9 cellular contexts compared by ENCODE assay signal in genomic region chr13:84574851-84575250, GRCh38.
DNase-seq lines count a peak whose midpoint lies in the region; ATAC-seq, FAIRE-seq and TF ChIP-seq lines count a peak whose summit lies in the region.
"Had no signal": no experiment of that assay in that cellular context is flagged by ENCODE, and none has a peak within 500 bp of the region (broad histone marks: within the 10 kb centered on the region; RNA-seq: fewer than 3 reads in every experiment).

No MANE protein-coding gene starts in this region.

- CTCF ChIA-PET in CD4-positive, alpha-beta T cell (lab: Charles Lee) = no interaction called here

- no peaks in the 10 kb centered on the region for H3K9me3 ChIP-seq in pancreas
- H3K9me3 ChIP-seq in CD4-positive, alpha-beta T cell (ENCODE audit: control insufficient read depth, low read length) = no peaks in the 10 kb centered on the region

- H3K36me3 ChIP-seq in pancreas = no peaks in the 10 kb centered on the region

- H3K36me3 Mint-ChIP-seq in CD4-positive, alpha-beta T cell (ENCODE audit: low read depth) = no peaks in the 10 kb centered on the region

- H3K4me1 ChIP-seq in pancreas = no peaks in the 10 kb centered on the region

- no peaks in the 10 kb centered on the region for H3K4me1 Mint-ChIP-seq in CD4-positive, alpha-beta T cell (ENCODE audit: low read depth)

- intact Hi-C loops in pancreas (cut with DNase I) = no loop called here
- intact Hi-C loops in CD4-positive, alpha-beta T cell (cut with DNase I, micrococcal nuclease) = no loop called here

- H3K9me3 Mint-ChIP-seq in CD4-positive, alpha-beta T cell = no peaks in the 10 kb centered on the region

- peak in 2 of 4 donors; percentile 50 to 54 for ATAC-seq in pancreas
- ATAC-seq in GM18870 (IDR thresholded peaks at IDR 0.05; ENCODE audit: unreplicated experiment) = no peak
- no peak for ATAC-seq in CD4-positive, alpha-beta T cell (ENCODE audit: poor library complexity)
- no peak for ATAC-seq in esophagus mucosa

- no peak overlapping the region for H3K27ac Mint-ChIP-seq in CD4-positive, alpha-beta T cell

- no peak overlapping the region for H3K27ac ChIP-seq in pancreas
- no peak overlapping the region for H3K27ac ChIP-seq in CD4-positive, alpha-beta T cell (ENCODE audit: low read depth, low read length)

- POLR2A ChIA-PET in CD4-positive, alpha-beta T cell (lab: Charles Lee) = no interaction called here

- DNase-seq in DMS153 treated with DMSO at 0.1 percent for 48 hours (lab: John Stamatoyannopoulos, UW; ENCODE audit: unreplicated experiment) (peak; percentile 24), DMS153 (lab: John Stamatoyannopoulos, UW) (no peak), NCI-H460 (ENCODE audit: extremely low read depth, low read depth) (peak; percentile 1), dedifferentiated amniotic fluid mesenchymal stem cell (ENCODE audit: extremely low spot score) (peak; percentile 54), pancreas (no peak)
- no peak for DNase-seq in CD4-positive, alpha-beta T cell
- DNase-seq: activated T-cell treated with anti-CD3 and anti-CD28 coated beads, Interleukin-2, amount 50 U/mL, for 1 hour had no signal

- H3K4me3 Mint-ChIP-seq in CD4-positive, alpha-beta T cell = no peak overlapping the region

- H3K27me3 Mint-ChIP-seq in CD4-positive, alpha-beta T cell = no peaks in the 10 kb centered on the region

- no peak overlapping the region for H3K4me3 ChIP-seq in pancreas

- TF ChIP-seq CTCF in pancreas (IDR thresholded peaks at IDR 0.05) = no peak
- no peak for TF ChIP-seq CTCF in CD4-positive, alpha-beta T cell (IDR thresholded peaks at IDR 0.05)

- no peaks in the 10 kb centered on the region for H3K27me3 ChIP-seq in pancreas
- no peaks in the 10 kb centered on the region for H3K27me3 ChIP-seq in CD4-positive, alpha-beta T cell (ENCODE audit: control insufficient read depth, insufficient read depth, low read length)

- peak; percentile 78 for FAIRE-seq in pancreas (lab: Jason Lieb, UNC)

Comparison
In these comparisons a context has a peak if more than half of its experiments do, and no peak if none do; other contexts are left out.
1. DNase-seq: peak in DMS153 treated with DMSO at 0.1 percent for 48 hours (single experiment), NCI-H460 (single experiment) and dedifferentiated amniotic fluid mesenchymal stem cell (single experiment); none in DMS153 (single experiment), pancreas (0 of 6) and CD4-positive, alpha-beta T cell (0 of 10).